8 cellular contexts compared by ENCODE assay signal in the genomic region with DNA sequence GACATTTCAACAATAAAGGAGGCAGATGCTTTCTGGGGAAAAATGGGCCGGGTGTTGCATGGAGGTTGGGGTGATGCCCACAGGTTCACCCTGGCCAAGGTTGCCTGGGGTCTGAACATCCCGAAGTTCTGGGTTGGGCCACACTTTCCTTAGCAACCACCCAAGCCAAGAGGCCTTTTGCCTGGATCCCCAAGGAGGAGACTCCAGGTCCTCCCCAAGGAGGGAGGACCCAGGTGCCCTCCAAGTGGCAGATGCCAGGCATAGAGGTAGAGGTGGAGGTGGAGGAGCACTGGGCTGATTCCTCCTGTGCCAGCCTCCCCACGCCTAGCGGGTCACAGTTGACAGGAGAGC. TPM values are rescaled to one million over a fixed set of nuclear protein-coding genes. Genes with fewer than 3 reads are reported as not detected.
DNase-seq lines count a peak whose midpoint lies in the region; TF ChIP-seq lines count a peak whose summit lies in the region.

No MANE protein-coding gene starts in this region.

- H3K27me3 ChIP-seq in adipocyte (replicated peaks; ENCODE audit: control insufficient read depth, insufficient read depth, low read length) (no peaks in the 10 kb centered on the region), kidney epithelial cell (ENCODE audit: control insufficient read depth, insufficient read depth, low read length) (no peaks in the 10 kb centered on the region)

- no peak for DNase-seq in T-helper 2 cell treated with Interferon-gamma antibody and Interleukin-4, amounts not matched to agents 5 μg/mL and 100 μg/mL, for 36 hours (ENCODE audit: low spot score)
- DNase-seq in T-helper 2 cell (no peak), adipocyte (ENCODE audit: low read depth) (no peak), kidney epithelial cell (ENCODE audit: low read depth) (no peak), substantia nigra (lab: John Stamatoyannopoulos, UW) (no peak), foreskin melanocyte (no peak), HT-29 (ENCODE audit: low spot score) (no peak)
- DNase-seq in stimulated activated CD8-positive, alpha-beta memory T cell treated with anti-CD3 and anti-CD28 coated beads, Interleukin-4, amount 100 ng/mL, for 48 hours, result no peak

- peak overlapping the region; percentile 97 for H3K9ac ChIP-seq in adipocyte (ENCODE audit: low read length)

- H3K9me3 Mint-ChIP-seq in T-helper 2 cell treated with Interferon-gamma antibody and Interleukin-4, amounts not matched to agents 5 μg/mL and 100 μg/mL, for 36 hours, result no peaks in the 10 kb centered on the region

- peak overlapping the region; percentile 87 for H3K27ac ChIP-seq in substantia nigra (ENCODE audit: low read depth, low read length, poor library complexity, severe bottlenecking)

- H3K9me3 ChIP-seq in adipocyte (ENCODE audit: control insufficient read depth, low read length), result no peaks in the 10 kb centered on the region

- peaks cover 58% of the 10 kb centered on the region for H3K4me1 ChIP-seq in adipocyte (ENCODE audit: control insufficient read depth, insufficient read depth, low read length)

- H3K36me3 ChIP-seq in adipocyte (ENCODE audit: control insufficient read depth, insufficient read depth, low read length, severe bottlenecking), result no peaks in the 10 kb centered on the region
- no peaks in the 10 kb centered on the region for H3K36me3 ChIP-seq in kidney epithelial cell (ENCODE audit: control insufficient read depth, insufficient read depth, low read length)

- peak overlapping the region; percentile 100 for H3K27ac Mint-ChIP-seq in T-helper 2 cell treated with Interferon-gamma antibody and Interleukin-4, amounts not matched to agents 5 μg/mL and 100 μg/mL, for 36 hours

- peaks cover 4% of the 10 kb centered on the region for H3K36me3 Mint-ChIP-seq in T-helper 2 cell treated with Interferon-gamma antibody and Interleukin-4, amounts not matched to agents 5 μg/mL and 100 μg/mL, for 36 hours (ENCODE audit: low read depth)

- peaks cover 12% of the 10 kb centered on the region for H3K4me1 Mint-ChIP-seq in T-helper 2 cell treated with Interferon-gamma antibody and Interleukin-4, amounts not matched to agents 5 μg/mL and 100 μg/mL, for 36 hours (ENCODE audit: low read depth)

- no peaks in the 10 kb centered on the region for H3K27me3 Mint-ChIP-seq in T-helper 2 cell treated with Interferon-gamma antibody and Interleukin-4, amounts not matched to agents 5 μg/mL and 100 μg/mL, for 36 hours (ENCODE audit: low read depth)

- H3K4me3 ChIP-seq in adipocyte (ENCODE audit: low read length) (peak overlapping the region; percentile 90), kidney epithelial cell (ENCODE audit: low read depth, low read length) (peak overlapping the region; percentile 94)

- H3K4me3 Mint-ChIP-seq in T-helper 2 cell treated with Interferon-gamma antibody and Interleukin-4, amounts not matched to agents 5 μg/mL and 100 μg/mL, for 36 hours, result peak overlapping the region; percentile 99

- no peak for TF ChIP-seq CTCF in kidney epithelial cell (IDR thresholded peaks at IDR 0.05; ENCODE audit: insufficient read depth, low read length, poor library complexity, severe bottlenecking)

RNA-seq across cellular contexts. Expression of a gene that starts 1.2 kb away (rescaled TPM):
- total RNA-seq in kidney epithelial cell, result 85.0 and 116 TPM in 2 replicates
- 80.5 and 87.8 TPM in 2 replicates for total RNA-seq in HT-29 (2014; rRNA removed; shearing (Covaris generic))

RNA-seq across cellular contexts. Expression of a gene that starts 7.6 kb away (rescaled TPM):
- total RNA-seq in kidney epithelial cell, result not detected in 2 replicates
- not detected in 2 replicates for total RNA-seq in HT-29 (2014; rRNA removed; shearing (Covaris generic))

RNA-seq across cellular contexts. Expression of a gene that starts 33.3 kb away (rescaled TPM):
- total RNA-seq in kidney epithelial cell, result 29.7 and 34.7 TPM in 2 replicates
- 30.2 and 33.7 TPM in 2 replicates for total RNA-seq in HT-29 (2014; rRNA removed; shearing (Covaris generic))
